Comparison of ENCODE assay signal across 29 cellular contexts in genomic region chr21:17753736-17754135, GRCh38.
"Had no signal": no experiment of that assay in that cellular context is flagged by ENCODE, and none has a peak within 500 bp of the region (broad histone marks: within the 10 kb centered on the region; RNA-seq: fewer than 3 reads in every experiment).

No MANE protein-coding gene starts in this region.

- H3K36me3 ChIP-seq: left lung, lower lobe of right lung, pancreas, prostate gland, stomach, thyroid gland, transverse colon, upper lobe of right lung had no signal

- H3K4me1 ChIP-seq: pancreas, prostate gland, testis, thyroid gland, transverse colon, upper lobe of right lung had no signal

- H3K9me3 ChIP-seq: lower lobe of right lung, pancreas, prostate gland, testis, thyroid gland, transverse colon, upper lobe of right lung had no signal

- ATAC-seq: left colon; left lung; lower lobe of right lung; natural killer cell; pancreas; right cardiac atrium; sciatic nerve; stimulated activated naive B cell treated with anti-CD40 and anti-IgM and Interleukin-4, amounts not matched to agents 10 μg/mL and 1 μg/mL and 100 μg/mL, for 72 hours; stimulated activated naive CD8-positive, alpha-beta T cell treated with anti-CD3 and anti-CD28 coated beads, Interleukin-15, Interleukin-2, amounts not matched to agents 100 U/mL and 50 U/mL, for 24 hours; upper lobe of right lung had no signal

- H3K4me3 ChIP-seq: left lung, lower lobe of right lung, pancreas, prostate gland, skin epidermis, stomach, testis, thyroid gland, transverse colon, upper lobe of right lung had no signal

- DNase-seq: hypothalamus; immature natural killer cell; kidney; left colon; left lung; lower lobe of right lung; mammary epithelial cell; mesenchymal stem cell; naive B cell; natural killer cell; nucleus accumbens; pancreas; posterior cingulate gyrus; retina; right cardiac atrium; stimulated activated CD4-positive, alpha-beta T cell treated with anti-CD3 and anti-CD28 coated beads, Interleukin-12 subunit alpha, Interleukin-12 subunit beta, amount 100 ng/mL, for 4 hours; stimulated activated CD4-positive, alpha-beta T cell treated with anti-CD3 and anti-CD28 coated beads, Interleukin-15, amount 100 ng/mL, for 24 hours; stimulated activated CD4-positive, alpha-beta T cell treated with anti-CD3 and anti-CD28 coated beads, Interleukin-2, amount 100 ng/mL, for 24 hours; stimulated activated CD4-positive, alpha-beta T cell treated with anti-CD3 and anti-CD28 coated beads, Interleukin-4, amount 100 ng/mL, for 1 hour; stimulated activated naive B cell treated with anti-CD40 and anti-IgM and Interleukin-4, amounts not matched to agents 10 μg/mL and 1 μg/mL and 100 μg/mL, for 72 hours; stimulated activated naive CD8-positive, alpha-beta T cell treated with anti-CD3 and anti-CD28 coated beads, Interleukin-15, Interleukin-2, amounts not matched to agents 100 U/mL and 50 U/mL, for 24 hours; stomach; testis; thyroid gland; transverse colon; upper lobe of right lung had no signal

- H3K27me3 ChIP-seq: left lung, pancreas, stomach, testis, thyroid gland, transverse colon, upper lobe of right lung had no signal

- H3K27ac ChIP-seq: left lung, lower lobe of right lung, pancreas, prostate gland, stomach, testis, thyroid gland, transverse colon, upper lobe of right lung had no signal
